ENCODE assay signal across 1 cellular context in the genomic region with DNA sequence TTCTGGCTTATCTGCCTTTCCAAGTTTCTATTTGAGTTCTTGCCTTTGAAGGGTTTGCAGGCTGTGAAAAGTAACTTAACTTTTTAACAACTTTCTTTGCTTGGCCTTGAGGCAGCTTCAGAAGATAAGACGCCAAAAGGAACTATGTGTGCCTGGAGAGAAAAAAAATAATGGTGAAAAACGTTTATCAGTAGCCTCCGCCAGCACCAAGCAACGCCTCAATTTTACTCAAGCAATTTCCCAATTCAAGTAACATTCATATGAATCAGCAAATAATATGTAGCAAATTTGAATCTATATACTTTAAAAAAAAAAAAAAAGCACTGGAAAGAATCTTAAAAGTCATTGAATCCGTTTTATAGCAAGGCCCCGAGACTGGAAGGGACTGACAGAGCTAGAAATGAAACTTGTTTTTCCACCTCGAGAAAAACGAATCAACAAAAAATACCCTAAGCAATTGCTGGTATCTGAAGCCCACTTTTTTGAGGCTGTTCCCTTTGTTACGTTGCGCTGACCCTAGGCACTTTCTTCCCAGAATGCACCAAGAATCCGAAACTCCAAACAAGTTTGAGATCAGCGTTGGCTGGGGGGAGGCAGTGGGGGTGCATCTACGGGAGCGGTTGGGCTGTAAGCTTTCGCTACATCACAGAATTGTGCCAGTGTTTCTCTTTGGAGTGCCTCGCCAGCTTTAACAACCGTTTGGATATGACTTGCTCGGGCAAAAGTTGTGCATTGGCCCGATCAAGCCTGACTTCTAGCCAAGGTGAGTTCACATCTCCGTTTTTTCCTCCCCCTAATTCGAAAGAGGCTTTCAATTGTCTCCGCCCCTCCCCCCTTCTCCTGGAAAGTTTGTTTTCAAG.
TF ChIP-seq lines count a peak whose summit lies in the region.

No MANE protein-coding gene starts in this region.

TF ChIP-seq in GM23338, 12 proteins besides CTCF, POLR2A, EP300 and RAD21 (continued from another document):
- TF ChIP-seq, protein P1, sequence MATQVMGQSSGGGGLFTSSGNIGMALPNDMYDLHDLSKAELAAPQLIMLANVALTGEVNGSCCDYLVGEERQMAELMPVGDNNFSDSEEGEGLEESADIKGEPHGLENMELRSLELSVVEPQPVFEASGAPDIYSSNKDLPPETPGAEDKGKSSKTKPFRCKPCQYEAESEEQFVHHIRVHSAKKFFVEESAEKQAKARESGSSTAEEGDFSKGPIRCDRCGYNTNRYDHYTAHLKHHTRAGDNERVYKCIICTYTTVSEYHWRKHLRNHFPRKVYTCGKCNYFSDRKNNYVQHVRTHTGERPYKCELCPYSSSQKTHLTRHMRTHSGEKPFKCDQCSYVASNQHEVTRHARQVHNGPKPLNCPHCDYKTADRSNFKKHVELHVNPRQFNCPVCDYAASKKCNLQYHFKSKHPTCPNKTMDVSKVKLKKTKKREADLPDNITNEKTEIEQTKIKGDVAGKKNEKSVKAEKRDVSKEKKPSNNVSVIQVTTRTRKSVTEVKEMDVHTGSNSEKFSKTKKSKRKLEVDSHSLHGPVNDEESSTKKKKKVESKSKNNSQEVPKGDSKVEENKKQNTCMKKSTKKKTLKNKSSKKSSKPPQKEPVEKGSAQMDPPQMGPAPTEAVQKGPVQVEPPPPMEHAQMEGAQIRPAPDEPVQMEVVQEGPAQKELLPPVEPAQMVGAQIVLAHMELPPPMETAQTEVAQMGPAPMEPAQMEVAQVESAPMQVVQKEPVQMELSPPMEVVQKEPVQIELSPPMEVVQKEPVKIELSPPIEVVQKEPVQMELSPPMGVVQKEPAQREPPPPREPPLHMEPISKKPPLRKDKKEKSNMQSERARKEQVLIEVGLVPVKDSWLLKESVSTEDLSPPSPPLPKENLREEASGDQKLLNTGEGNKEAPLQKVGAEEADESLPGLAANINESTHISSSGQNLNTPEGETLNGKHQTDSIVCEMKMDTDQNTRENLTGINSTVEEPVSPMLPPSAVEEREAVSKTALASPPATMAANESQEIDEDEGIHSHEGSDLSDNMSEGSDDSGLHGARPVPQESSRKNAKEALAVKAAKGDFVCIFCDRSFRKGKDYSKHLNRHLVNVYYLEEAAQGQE (IDR thresholded peaks at IDR 0.05; ENCODE audit: unreplicated experiment), result no peak
- TF ChIP-seq POLR2AphosphoS5 (IDR thresholded peaks at IDR 0.05; ENCODE audit: low read depth), result no peak
